Comparison of ENCODE assay signal across 5 cellular contexts in the genomic region with DNA sequence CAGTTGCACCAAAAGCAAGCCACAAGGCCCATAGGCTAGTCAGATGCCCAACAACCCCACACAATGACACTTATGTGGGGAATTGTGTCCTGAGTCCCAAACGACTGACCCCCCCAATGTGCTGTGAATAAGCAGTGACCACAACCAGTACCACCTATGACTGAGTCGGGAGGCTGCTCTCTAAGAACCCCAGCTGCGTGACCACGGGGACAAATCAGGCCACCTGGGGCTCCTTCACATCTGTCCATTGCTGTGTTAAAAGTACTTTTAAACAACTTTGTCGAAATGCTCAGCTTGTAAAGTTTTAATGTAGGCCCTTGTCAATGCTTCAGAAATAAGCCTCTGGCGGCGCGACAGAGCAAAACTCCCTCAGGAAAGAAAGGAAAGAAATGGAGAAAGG. TPM values are rescaled to one million over a fixed set of nuclear protein-coding genes. Genes with fewer than 3 reads are reported as not detected.
"Had no signal": no experiment of that assay in that cellular context is flagged by ENCODE, and none has a peak within 500 bp of the region (broad histone marks: within the 10 kb centered on the region; RNA-seq: fewer than 3 reads in every experiment).

No MANE protein-coding gene starts in this region.

RNA-seq across cellular contexts. Expression of a gene that starts 0.7 kb away (rescaled TPM):
- total RNA-seq: GM23248, HT-29, IMR-90 had no signal
- polyA plus RNA-seq: GM23248, IMR-90 had no signal

RNA-seq across cellular contexts. Expression of a gene that starts 18.1 kb away (rescaled TPM):
- total RNA-seq: GM23248, H1, H9, HT-29, IMR-90 had no signal
- polyA plus RNA-seq: IMR-90 had no signal

RNA-seq across cellular contexts. Expression of a gene that starts 37.0 kb away (rescaled TPM):
- total RNA-seq: GM23248, H1, H9, HT-29 had no signal
- polyA plus RNA-seq: GM23248, H1, IMR-90 had no signal

RNA-seq across cellular contexts. Expression of a gene that starts 54.8 kb away (rescaled TPM):
- total RNA-seq: HT-29 had no signal
